Comparison of ENCODE assay signal across 19 cellular contexts in the genomic region with DNA sequence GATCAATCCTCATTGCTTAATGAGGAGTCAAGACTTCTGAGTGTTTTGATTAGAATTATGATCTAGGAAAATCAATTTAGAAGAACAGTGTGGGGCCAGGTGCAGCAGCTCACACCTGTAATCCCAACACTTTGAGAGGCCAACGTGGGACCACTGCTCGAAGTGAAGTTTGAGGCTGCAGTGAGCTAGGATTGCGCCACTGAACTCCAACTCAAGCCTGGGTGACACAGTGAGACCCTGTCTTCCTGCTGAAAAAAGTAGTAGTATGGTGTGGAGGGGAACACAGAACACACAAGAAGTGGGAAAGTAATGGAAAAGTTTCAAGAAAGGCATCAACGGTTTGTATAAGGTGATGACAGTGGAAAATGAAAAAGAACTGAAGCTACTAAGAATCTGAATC.
"Had no signal": no experiment of that assay in that cellular context is flagged by ENCODE, and none has a peak within 500 bp of the region (broad histone marks: within the 10 kb centered on the region; RNA-seq: fewer than 3 reads in every experiment).

No MANE protein-coding gene starts in this region.

- H3K4me3 ChIP-seq: esophagus squamous epithelium, hepatocyte, left ventricle myocardium inferior, lower lobe of right lung, right lobe of liver, tibial artery, upper lobe of right lung, vagina had no signal

- H3K9me3 Mint-ChIP-seq: effector memory CD8-positive, alpha-beta T cell; stimulated activated effector memory CD8-positive, alpha-beta T cell treated with anti-CD3 and anti-CD28 coated beads, Interleukin-12 subunit alpha, Interleukin-12 subunit beta, amount 100 ng/mL, for 72 hours; stimulated activated naive CD8-positive, alpha-beta T cell treated with anti-CD3 and anti-CD28 coated beads, Interleukin-15, Interleukin-2, amounts not matched to agents 100 ng/mL and 50 ng/mL, for 24 hours had no signal

- H3K4me1 ChIP-seq: foreskin keratinocyte had no signal

- H3K4me3 Mint-ChIP-seq: effector memory CD8-positive, alpha-beta T cell; nephron; stimulated activated effector memory CD8-positive, alpha-beta T cell treated with anti-CD3 and anti-CD28 coated beads, Interleukin-12 subunit alpha, Interleukin-12 subunit beta, amount 100 ng/mL, for 72 hours; stimulated activated naive CD8-positive, alpha-beta T cell treated with anti-CD3 and anti-CD28 coated beads, Interleukin-15, Interleukin-2, amounts not matched to agents 100 ng/mL and 50 ng/mL, for 24 hours had no signal

- H3K36me3 ChIP-seq: esophagus squamous epithelium, left ventricle myocardium inferior, lower lobe of right lung, right lobe of liver, tibial artery, upper lobe of right lung, vagina had no signal

- DNase-seq: effector memory CD8-positive, alpha-beta T cell; esophagus squamous epithelium; foreskin keratinocyte; head of caudate nucleus; kidney; left cardiac atrium; left ventricle myocardium inferior; lower lobe of right lung; naive B cell; right lobe of liver; stimulated activated CD4-positive, alpha-beta T cell treated with anti-CD3 and anti-CD28 coated beads, Interleukin-4, amount 100 ng/mL, for 1 hour; stimulated activated CD8-positive, alpha-beta memory T cell treated with anti-CD3 and anti-CD28 coated beads, Interleukin-4, amount 100 ng/mL, for 48 hours; tibial artery; upper lobe of right lung had no signal

- H3K4me2 ChIP-seq: hepatocyte had no signal

- H3K27me3 ChIP-seq: esophagus squamous epithelium, foreskin keratinocyte, hepatocyte, right lobe of liver, tibial artery, upper lobe of right lung, vagina had no signal

- H3K9me3 ChIP-seq: esophagus squamous epithelium, left ventricle myocardium inferior, lower lobe of right lung, right lobe of liver, tibial artery, upper lobe of right lung, vagina had no signal

- H3K27ac ChIP-seq: esophagus squamous epithelium, foreskin keratinocyte, hepatocyte, lower lobe of right lung, right lobe of liver, tibial artery, upper lobe of right lung, vagina had no signal

- H3K27me3 Mint-ChIP-seq: effector memory CD8-positive, alpha-beta T cell; naive B cell; stimulated activated naive CD8-positive, alpha-beta T cell treated with anti-CD3 and anti-CD28 coated beads, Interleukin-15, Interleukin-2, amounts not matched to agents 100 ng/mL and 50 ng/mL, for 24 hours had no signal

- H3K4me1 Mint-ChIP-seq: nephron had no signal

- H3K27ac Mint-ChIP-seq: nephron; stimulated activated effector memory CD8-positive, alpha-beta T cell treated with anti-CD3 and anti-CD28 coated beads, Interleukin-12 subunit alpha, Interleukin-12 subunit beta, amount 100 ng/mL, for 72 hours; stimulated activated naive CD8-positive, alpha-beta T cell treated with anti-CD3 and anti-CD28 coated beads, Interleukin-15, Interleukin-2, amounts not matched to agents 100 ng/mL and 50 ng/mL, for 24 hours had no signal

- H2AFZ ChIP-seq: hepatocyte had no signal
